In the genomic region with DNA sequence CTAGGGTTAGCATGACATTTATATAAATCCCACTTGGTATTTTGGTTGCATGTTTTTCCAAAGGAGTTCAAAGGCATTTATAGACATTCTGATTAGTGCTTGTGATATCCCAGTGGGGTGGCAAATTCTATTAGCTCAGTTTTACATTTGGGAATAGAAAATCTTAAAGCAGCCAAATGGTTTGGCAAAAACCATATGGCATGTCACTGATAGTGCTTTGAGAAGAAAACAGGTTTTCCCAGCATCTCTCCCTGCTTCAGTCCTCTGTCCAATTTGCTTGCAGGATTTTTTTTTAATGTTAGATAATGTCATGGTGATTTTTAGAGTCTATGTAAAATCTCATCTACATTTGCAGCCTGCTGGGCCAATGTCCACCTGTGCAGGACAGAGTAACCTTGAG, we compare ENCODE assay signal across 18 cellular contexts.
DNase-seq lines count a peak whose midpoint lies in the region; ATAC-seq, FAIRE-seq and TF ChIP-seq lines count a peak whose summit lies in the region.
"Had no signal": no experiment of that assay in that cellular context is flagged by ENCODE, and none has a peak within 500 bp of the region (broad histone marks: within the 10 kb centered on the region; RNA-seq: fewer than 3 reads in every experiment).

No MANE protein-coding gene starts in this region.

- no peaks in the 10 kb centered on the region for H3K36me3 Mint-ChIP-seq in neural progenitor cell
- H3K36me3 Mint-ChIP-seq: CD4-positive, alpha-beta memory T cell had no signal

- H3K27me3 Mint-ChIP-seq in neural progenitor cell (ENCODE audit: insufficient read depth, low read depth) = peaks cover 38% of the 10 kb centered on the region

- in situ Hi-C loops in HepG2 (cut with HindIII; ENCODE audit: extremely low pct_ligation_motif_present, low pct_unique_long_range_greater_than_20kb) = no loop called here

- H3K4me1 ChIP-seq in HepG2 (ENCODE audit: insufficient read depth, low read length) (peaks cover 61% of the 10 kb centered on the region), neural progenitor cell (peaks cover 49% of the 10 kb centered on the region)
- H3K4me1 ChIP-seq: BE2C had no signal

- POLR2A ChIA-PET in HepG2 (lab: Yijun Ruan, JAX) = interaction anchor here (4.2 kb wide), 1 partner anchor 47 kb away, joined by 70 read pairs; no protein-coding TSS in a partner anchor

- no peak for TF ChIP-seq CTCF in HepG2 (CRISPR knock-in tag; IDR thresholded peaks at IDR 0.05)
- TF ChIP-seq CTCF in neural progenitor cell (IDR thresholded peaks at IDR 0.05) = no peak

- H3K4me2 ChIP-seq in HepG2 (ENCODE audit: low read depth, low read length) (no peak overlapping the region), neural progenitor cell (no peak overlapping the region)
- H3K4me2 ChIP-seq: A549 had no signal

- no peak overlapping the region for H3K9ac ChIP-seq in HepG2 (ENCODE audit: insufficient read depth, low read depth, low read length)
- no peak overlapping the region for H3K9ac ChIP-seq in neural progenitor cell
- H3K9ac ChIP-seq: GM23248 had no signal

- H2AFZ ChIP-seq in HepG2 (ENCODE audit: low read length) (no peak overlapping the region), neural progenitor cell (replicated peaks) (no peak overlapping the region)
- H2AFZ ChIP-seq: GM23248 had no signal

- H3F3A ChIP-seq in neural progenitor cell (ENCODE audit: low read depth) = peaks cover 25% of the 10 kb centered on the region

- CTCF ChIA-PET in HepG2 (lab: Yijun Ruan, JAX; ENCODE audit: low intra/inter-chr PET ratio, low total read pairs) = no interaction called here

- no peaks in the 10 kb centered on the region for H3K36me3 ChIP-seq in HepG2 (replicated peaks in 1 of 2; ENCODE audit: control insufficient read depth in 1 of 2, insufficient read depth in 2 of 2, low read length in 2 of 2)
- no peaks in the 10 kb centered on the region for H3K36me3 ChIP-seq in neural progenitor cell
- H3K36me3 ChIP-seq: BE2C had no signal

- no peak for FAIRE-seq in HepG2 (lab: Jason Lieb, UNC)
- FAIRE-seq: A549, G401.6, GM12892, H54 had no signal

- no peaks in the 10 kb centered on the region for H4K20me1 ChIP-seq in HepG2 (ENCODE audit: insufficient read depth, low read length)
- H4K20me1 ChIP-seq in neural progenitor cell (ENCODE audit: low read depth) = no peaks in the 10 kb centered on the region

- intact Hi-C loops in HepG2 (cut with micrococcal nuclease; ENCODE audit: unreplicated experiment) = no loop called here

- TF ChIP-seq EP300 in HepG2 (IDR thresholded peaks at IDR 0.05; ENCODE audit: low read depth in 2 of 2, low read length in 2 of 2) (no peak), HepG2 (CRISPR knock-in tag; IDR thresholded peaks at IDR 0.05; ENCODE audit: borderline replicate concordance) (no peak)

- H3K9me3 ChIP-seq in HepG2 (ENCODE audit: low read length) = no peaks in the 10 kb centered on the region
- H3K9me3 ChIP-seq in neural progenitor cell (ENCODE audit: low read depth) = no peaks in the 10 kb centered on the region
- H3K9me3 ChIP-seq: A549, BE2C had no signal

- no TSS peak for BruUV-seq in HepG2 (replicated peaks; lab: Mats Ljungman, UMichigan)

- H3K27me3 ChIP-seq in HepG2 (ENCODE audit: control insufficient read depth in 1 of 2, insufficient read depth in 2 of 2, low read length in 2 of 2) = peaks cover 0 to 8% of the 10 kb centered on the region in 2 experiments; a peak in 1 of 5 replicates
- peaks cover 6% of the 10 kb centered on the region for H3K27me3 ChIP-seq in neural progenitor cell

- TF ChIP-seq POLR2A in HepG2 (IDR thresholded peaks at IDR 0.05; ENCODE audit: insufficient read depth in 1 of 2, low read depth in 2 of 2, low read length in 2 of 2) = no peak

- ATAC-seq in HepG2 (no peak), GM18873 (IDR thresholded peaks at IDR 0.05; ENCODE audit: low FRiP score, unreplicated experiment) (no peak)
- ATAC-seq: A549 had no signal

- H3K79me2 ChIP-seq in HepG2 (ENCODE audit: insufficient read depth, low read length) = no peaks in the 10 kb centered on the region
- H3K79me2 ChIP-seq in neural progenitor cell (ENCODE audit: low read depth) = no peaks in the 10 kb centered on the region

- H3K27ac Mint-ChIP-seq in neural progenitor cell = no peak overlapping the region
- H3K27ac Mint-ChIP-seq: CD4-positive, alpha-beta memory T cell had no signal

- H3K4me1 Mint-ChIP-seq in neural progenitor cell = peaks cover 43% of the 10 kb centered on the region

- peak overlapping the region; percentile 22 for H3K4me3 Mint-ChIP-seq in neural progenitor cell
- H3K4me3 Mint-ChIP-seq: CD4-positive, alpha-beta memory T cell had no signal

- H3K4me3 ChIP-seq in HepG2 (replicated peaks in 1 of 3; ENCODE audit: insufficient read depth in 1 of 3, low read depth in 2 of 3, low read length in 3 of 3) = no peak overlapping the region
- H3K4me3 ChIP-seq in neural progenitor cell = no peak overlapping the region
- H3K4me3 ChIP-seq: A549, GM23248 had no signal

- TF ChIP-seq RAD21 in HepG2 (CRISPR knock-in tag; IDR thresholded peaks at IDR 0.05) = no peak

- DNase-seq in NCI-H2171 (lab: John Stamatoyannopoulos, UW) (peak; percentile 39), cerebellar cortex (ENCODE audit: low spot score) (peak; percentile 86), HepG2 (ENCODE audit: low spot score) (no peak), neural progenitor cell (ENCODE audit: low spot score) (no peak), mesenteric fat pad (ENCODE audit: low spot score) (no peak), SW480 (ENCODE audit: low spot score) (no peak)
- DNase-seq: BE2C; CD4-positive, alpha-beta memory T cell; DMS79; GM23248; IMR-90 had no signal

- H3K9me3 Mint-ChIP-seq in neural progenitor cell = peaks cover 5% of the 10 kb centered on the region
- H3K9me3 Mint-ChIP-seq: CD4-positive, alpha-beta memory T cell had no signal

- no peak overlapping the region for H3K27ac ChIP-seq in HepG2 (ENCODE audit: extremely low read length, insufficient read depth, low read length)
- no peak overlapping the region for H3K27ac ChIP-seq in neural progenitor cell
- H3K27ac ChIP-seq: A549, C4-2B, GM23248, HL-60 had no signal

TF ChIP-seq in HepG2, 621 proteins besides CTCF, POLR2A, EP300 and RAD21:
- no peak for TF ChIP-seq ZNF124 (CRISPR knock-in tag; IDR thresholded peaks at IDR 0.05)
- TF ChIP-seq NFATC3 (CRISPR knock-in tag; IDR thresholded peaks at IDR 0.05) = no peak
- TF ChIP-seq ZNF564 (CRISPR knock-in tag; IDR thresholded peaks at IDR 0.05) = peak; percentile 11; the same call in 1 of the 2 replicates

Comparison
In these comparisons a context has a peak if more than half of its experiments do, and no peak if none do; other contexts are left out.
1. DNase-seq: peak in NCI-H2171 (single experiment) and cerebellar cortex (single experiment); none in HepG2 (single experiment), neural progenitor cell (single experiment), mesenteric fat pad (single experiment) and SW480 (single experiment).